In the genomic region with DNA sequence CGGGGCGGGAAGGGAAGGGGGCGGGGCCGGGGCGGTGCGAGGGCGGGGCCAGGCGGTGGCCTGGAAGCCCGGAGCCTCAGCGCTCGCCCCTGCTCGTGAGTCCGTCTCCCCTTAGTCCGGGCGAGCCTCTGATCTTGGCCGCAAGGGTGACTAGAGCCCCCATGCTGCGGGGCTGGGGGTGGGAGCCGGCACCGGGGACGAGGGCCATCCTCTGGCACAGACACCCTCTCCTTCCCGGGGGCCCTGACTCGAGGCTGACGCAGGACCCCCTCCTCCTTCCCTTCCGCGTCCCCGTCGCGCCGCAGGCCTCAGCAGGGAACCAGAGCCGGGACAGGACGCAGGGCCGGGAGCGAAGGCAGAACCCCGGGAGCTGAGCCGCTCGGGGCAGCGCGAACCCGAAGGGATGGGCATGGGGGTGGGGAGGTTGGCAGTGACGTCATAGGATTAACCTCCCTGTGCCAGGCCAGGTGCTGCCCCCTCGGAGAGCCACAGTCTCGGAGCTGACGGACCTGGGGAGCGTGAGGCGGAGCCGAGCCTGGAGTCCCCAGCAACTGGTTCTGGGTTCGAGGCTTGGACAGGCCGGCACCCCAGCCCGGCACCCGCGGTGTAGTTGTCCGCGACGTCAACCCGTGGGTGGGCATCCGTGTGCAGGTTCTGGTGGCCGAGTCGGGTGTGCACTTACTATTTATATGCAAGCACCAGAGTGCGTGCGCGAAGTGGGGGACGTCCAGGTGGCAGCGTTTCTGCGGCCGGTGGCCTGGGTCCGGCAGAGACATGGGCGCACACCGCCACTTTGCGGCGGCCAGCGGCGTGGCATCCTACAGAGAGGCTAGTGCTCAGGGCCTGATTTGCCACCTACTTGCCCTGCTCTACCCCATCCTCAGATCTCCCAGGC, we compare ENCODE assay signal across 2 cellular contexts.
A peak's percentile ranks its signal among the peaks of the same experiment; 100 is the strongest.
TF ChIP-seq lines count a peak whose summit lies in the region.

No MANE protein-coding gene starts in this region.

TF ChIP-seq in HEK293, 187 proteins besides CTCF, POLR2A, EP300 and RAD21 (continued from another document and continues in another):
- TF ChIP-seq, protein P1, sequence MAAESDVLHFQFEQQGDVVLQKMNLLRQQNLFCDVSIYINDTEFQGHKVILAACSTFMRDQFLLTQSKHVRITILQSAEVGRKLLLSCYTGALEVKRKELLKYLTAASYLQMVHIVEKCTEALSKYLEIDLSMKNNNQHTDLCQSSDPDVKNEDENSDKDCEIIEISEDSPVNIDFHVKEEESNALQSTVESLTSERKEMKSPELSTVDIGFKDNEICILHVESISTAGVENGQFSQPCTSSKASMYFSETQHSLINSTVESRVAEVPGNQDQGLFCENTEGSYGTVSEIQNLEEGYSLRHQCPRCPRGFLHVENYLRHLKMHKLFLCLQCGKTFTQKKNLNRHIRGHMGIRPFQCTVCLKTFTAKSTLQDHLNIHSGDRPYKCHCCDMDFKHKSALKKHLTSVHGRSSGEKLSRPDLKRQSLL (tag by site-specific recombination; IDR thresholded peaks at IDR 0.05) = peak; percentile 69
- TF ChIP-seq TRIM28 (IDR thresholded peaks at IDR 0.05; ENCODE audit: borderline replicate concordance, low read length) (no peak), SP7 (tag by site-specific recombination; IDR thresholded peaks at IDR 0.05) (peak; percentile 85), IKZF3 (tag by site-specific recombination; IDR thresholded peaks at IDR 0.05) (peak; percentile 84), ZBTB21 (tag by site-specific recombination; IDR thresholded peaks at IDR 0.05) (peak; percentile 96), ZFP37 (tag by site-specific recombination; IDR thresholded peaks at IDR 0.05) (peak; percentile 73; the same call in 1 of the 2 replicates), PRDM1 (tag by site-specific recombination; IDR thresholded peaks at IDR 0.05) (no peak), ZNF843 (tag by site-specific recombination; IDR thresholded peaks at IDR 0.05) (peak; percentile 49; the same call in 1 of the 2 replicates), ZNF600 (tag by site-specific recombination; IDR thresholded peaks at IDR 0.05) (peak; percentile 99), BCL11B (tag by site-specific recombination; IDR thresholded peaks at IDR 0.05; ENCODE audit: low read depth) (peak; percentile 66), ZNF335 (tag by site-specific recombination; conservative IDR thresholded peaks at IDR 0.05) (peak; percentile 93), EGR2 (tag by site-specific recombination; IDR thresholded peaks at IDR 0.05; ENCODE audit: low read depth) (0 out of 2 replicates have a peak, but pooled peaks have one; percentile 13), MYNN (tag by site-specific recombination; IDR thresholded peaks at IDR 0.05; ENCODE audit: borderline replicate concordance) (no peak; the same call in 1 of the 2 replicates), ZNF830 (tag by site-specific recombination; IDR thresholded peaks at IDR 0.05; ENCODE audit: low read depth) (no peak), ZBTB8A (tag by site-specific recombination; IDR thresholded peaks at IDR 0.05) (peak; percentile 65), ZNF324 (tag by site-specific recombination; IDR thresholded peaks at IDR 0.05) (0 out of 2 replicates have a peak, but pooled peaks have one; percentile 40)
- TF ChIP-seq, protein P2, sequence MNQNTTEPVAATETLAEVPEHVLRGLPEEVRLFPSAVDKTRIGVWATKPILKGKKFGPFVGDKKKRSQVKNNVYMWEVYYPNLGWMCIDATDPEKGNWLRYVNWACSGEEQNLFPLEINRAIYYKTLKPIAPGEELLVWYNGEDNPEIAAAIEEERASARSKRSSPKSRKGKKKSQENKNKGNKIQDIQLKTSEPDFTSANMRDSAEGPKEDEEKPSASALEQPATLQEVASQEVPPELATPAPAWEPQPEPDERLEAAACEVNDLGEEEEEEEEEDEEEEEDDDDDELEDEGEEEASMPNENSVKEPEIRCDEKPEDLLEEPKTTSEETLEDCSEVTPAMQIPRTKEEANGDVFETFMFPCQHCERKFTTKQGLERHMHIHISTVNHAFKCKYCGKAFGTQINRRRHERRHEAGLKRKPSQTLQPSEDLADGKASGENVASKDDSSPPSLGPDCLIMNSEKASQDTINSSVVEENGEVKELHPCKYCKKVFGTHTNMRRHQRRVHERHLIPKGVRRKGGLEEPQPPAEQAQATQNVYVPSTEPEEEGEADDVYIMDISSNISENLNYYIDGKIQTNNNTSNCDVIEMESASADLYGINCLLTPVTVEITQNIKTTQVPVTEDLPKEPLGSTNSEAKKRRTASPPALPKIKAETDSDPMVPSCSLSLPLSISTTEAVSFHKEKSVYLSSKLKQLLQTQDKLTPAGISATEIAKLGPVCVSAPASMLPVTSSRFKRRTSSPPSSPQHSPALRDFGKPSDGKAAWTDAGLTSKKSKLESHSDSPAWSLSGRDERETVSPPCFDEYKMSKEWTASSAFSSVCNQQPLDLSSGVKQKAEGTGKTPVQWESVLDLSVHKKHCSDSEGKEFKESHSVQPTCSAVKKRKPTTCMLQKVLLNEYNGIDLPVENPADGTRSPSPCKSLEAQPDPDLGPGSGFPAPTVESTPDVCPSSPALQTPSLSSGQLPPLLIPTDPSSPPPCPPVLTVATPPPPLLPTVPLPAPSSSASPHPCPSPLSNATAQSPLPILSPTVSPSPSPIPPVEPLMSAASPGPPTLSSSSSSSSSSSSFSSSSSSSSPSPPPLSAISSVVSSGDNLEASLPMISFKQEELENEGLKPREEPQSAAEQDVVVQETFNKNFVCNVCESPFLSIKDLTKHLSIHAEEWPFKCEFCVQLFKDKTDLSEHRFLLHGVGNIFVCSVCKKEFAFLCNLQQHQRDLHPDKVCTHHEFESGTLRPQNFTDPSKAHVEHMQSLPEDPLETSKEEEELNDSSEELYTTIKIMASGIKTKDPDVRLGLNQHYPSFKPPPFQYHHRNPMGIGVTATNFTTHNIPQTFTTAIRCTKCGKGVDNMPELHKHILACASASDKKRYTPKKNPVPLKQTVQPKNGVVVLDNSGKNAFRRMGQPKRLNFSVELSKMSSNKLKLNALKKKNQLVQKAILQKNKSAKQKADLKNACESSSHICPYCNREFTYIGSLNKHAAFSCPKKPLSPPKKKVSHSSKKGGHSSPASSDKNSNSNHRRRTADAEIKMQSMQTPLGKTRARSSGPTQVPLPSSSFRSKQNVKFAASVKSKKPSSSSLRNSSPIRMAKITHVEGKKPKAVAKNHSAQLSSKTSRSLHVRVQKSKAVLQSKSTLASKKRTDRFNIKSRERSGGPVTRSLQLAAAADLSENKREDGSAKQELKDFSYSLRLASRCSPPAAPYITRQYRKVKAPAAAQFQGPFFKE (tag by site-specific recombination; IDR thresholded peaks at IDR 0.05; ENCODE audit: borderline replicate concordance) = peak; percentile 90; the same call in 1 of the 2 replicates
- TF ChIP-seq, protein P3, sequence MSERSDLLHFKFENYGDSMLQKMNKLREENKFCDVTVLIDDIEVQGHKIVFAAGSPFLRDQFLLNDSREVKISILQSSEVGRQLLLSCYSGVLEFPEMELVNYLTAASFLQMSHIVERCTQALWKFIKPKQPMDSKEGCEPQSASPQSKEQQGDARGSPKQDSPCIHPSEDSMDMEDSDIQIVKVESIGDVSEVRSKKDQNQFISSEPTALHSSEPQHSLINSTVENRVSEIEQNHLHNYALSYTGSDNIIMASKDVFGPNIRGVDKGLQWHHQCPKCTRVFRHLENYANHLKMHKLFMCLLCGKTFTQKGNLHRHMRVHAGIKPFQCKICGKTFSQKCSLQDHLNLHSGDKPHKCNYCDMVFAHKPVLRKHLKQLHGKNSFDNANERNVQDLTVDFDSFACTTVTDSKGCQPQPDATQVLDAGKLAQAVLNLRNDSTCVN (tag by site-specific recombination; optimal IDR thresholded peaks at IDR 0.05) = peak; percentile 96

TF ChIP-seq in HepG2, 621 proteins besides CTCF, POLR2A, EP300 and RAD21 (continued from another document and continues in another):
- no peak for TF ChIP-seq AGO1 (IDR thresholded peaks at IDR 0.05; ENCODE audit: low read depth, low read length, poor library complexity, severe bottlenecking)
- TF ChIP-seq, protein P4, sequence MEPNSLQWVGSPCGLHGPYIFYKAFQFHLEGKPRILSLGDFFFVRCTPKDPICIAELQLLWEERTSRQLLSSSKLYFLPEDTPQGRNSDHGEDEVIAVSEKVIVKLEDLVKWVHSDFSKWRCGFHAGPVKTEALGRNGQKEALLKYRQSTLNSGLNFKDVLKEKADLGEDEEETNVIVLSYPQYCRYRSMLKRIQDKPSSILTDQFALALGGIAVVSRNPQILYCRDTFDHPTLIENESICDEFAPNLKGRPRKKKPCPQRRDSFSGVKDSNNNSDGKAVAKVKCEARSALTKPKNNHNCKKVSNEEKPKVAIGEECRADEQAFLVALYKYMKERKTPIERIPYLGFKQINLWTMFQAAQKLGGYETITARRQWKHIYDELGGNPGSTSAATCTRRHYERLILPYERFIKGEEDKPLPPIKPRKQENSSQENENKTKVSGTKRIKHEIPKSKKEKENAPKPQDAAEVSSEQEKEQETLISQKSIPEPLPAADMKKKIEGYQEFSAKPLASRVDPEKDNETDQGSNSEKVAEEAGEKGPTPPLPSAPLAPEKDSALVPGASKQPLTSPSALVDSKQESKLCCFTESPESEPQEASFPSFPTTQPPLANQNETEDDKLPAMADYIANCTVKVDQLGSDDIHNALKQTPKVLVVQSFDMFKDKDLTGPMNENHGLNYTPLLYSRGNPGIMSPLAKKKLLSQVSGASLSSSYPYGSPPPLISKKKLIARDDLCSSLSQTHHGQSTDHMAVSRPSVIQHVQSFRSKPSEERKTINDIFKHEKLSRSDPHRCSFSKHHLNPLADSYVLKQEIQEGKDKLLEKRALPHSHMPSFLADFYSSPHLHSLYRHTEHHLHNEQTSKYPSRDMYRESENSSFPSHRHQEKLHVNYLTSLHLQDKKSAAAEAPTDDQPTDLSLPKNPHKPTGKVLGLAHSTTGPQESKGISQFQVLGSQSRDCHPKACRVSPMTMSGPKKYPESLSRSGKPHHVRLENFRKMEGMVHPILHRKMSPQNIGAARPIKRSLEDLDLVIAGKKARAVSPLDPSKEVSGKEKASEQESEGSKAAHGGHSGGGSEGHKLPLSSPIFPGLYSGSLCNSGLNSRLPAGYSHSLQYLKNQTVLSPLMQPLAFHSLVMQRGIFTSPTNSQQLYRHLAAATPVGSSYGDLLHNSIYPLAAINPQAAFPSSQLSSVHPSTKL (CRISPR knock-in tag; IDR thresholded peaks at IDR 0.05) = peak; percentile 29; the same call in 1 of the 2 replicates
- TF ChIP-seq, protein P5, sequence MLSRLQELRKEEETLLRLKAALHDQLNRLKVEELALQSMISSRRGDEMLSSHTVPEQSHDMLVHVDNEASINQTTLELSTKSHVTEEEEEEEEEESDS (CRISPR knock-in tag; IDR thresholded peaks at IDR 0.05; ENCODE audit: borderline replicate concordance) = no peak
- no peak for TF ChIP-seq ZNF296 (CRISPR knock-in tag; conservative IDR thresholded peaks at IDR 0.05)
- TF ChIP-seq NFKBIZ (CRISPR knock-in tag; IDR thresholded peaks at IDR 0.05) = 0 out of 2 replicates have a peak, but pooled peaks have one; percentile 8
- TF ChIP-seq, protein P6, sequence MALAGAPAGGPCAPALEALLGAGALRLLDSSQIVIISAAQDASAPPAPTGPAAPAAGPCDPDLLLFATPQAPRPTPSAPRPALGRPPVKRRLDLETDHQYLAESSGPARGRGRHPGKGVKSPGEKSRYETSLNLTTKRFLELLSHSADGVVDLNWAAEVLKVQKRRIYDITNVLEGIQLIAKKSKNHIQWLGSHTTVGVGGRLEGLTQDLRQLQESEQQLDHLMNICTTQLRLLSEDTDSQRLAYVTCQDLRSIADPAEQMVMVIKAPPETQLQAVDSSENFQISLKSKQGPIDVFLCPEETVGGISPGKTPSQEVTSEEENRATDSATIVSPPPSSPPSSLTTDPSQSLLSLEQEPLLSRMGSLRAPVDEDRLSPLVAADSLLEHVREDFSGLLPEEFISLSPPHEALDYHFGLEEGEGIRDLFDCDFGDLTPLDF (CRISPR knock-in tag; IDR thresholded peaks at IDR 0.05) = no peak
- TF ChIP-seq, protein P7, sequence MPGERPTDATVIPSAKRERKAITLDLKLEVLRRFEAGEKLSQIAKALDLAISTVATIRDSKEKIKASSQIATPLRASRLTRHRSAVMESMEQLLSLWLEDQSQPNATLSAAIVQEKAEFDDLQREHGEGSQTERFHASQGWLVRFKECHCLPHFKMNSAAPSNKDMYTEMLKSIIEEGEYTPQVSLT (CRISPR knock-in tag; IDR thresholded peaks at IDR 0.05; ENCODE audit: borderline replicate concordance, low read depth) = no peak
- TF ChIP-seq NPAS2 (CRISPR knock-in tag; IDR thresholded peaks at IDR 0.05; ENCODE audit: borderline replicate concordance) = no peak
- TF ChIP-seq CHD2 (IDR thresholded peaks at IDR 0.05; ENCODE audit: low read depth, low read length) = no peak
- TF ChIP-seq ZMYM3 (CRISPR knock-in tag; IDR thresholded peaks at IDR 0.05) = peak; percentile 65
- TF ChIP-seq MYNN (CRISPR knock-in tag; IDR thresholded peaks at IDR 0.05; ENCODE audit: low read depth) = no peak
- TF ChIP-seq SMC3 (IDR thresholded peaks at IDR 0.05; ENCODE audit: low read length) = peak; percentile 1; the same call in 1 of the 2 replicates
- TF ChIP-seq, protein P8, sequence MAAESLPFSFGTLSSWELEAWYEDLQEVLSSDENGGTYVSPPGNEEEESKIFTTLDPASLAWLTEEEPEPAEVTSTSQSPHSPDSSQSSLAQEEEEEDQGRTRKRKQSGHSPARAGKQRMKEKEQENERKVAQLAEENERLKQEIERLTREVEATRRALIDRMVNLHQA (CRISPR knock-in tag; IDR thresholded peaks at IDR 0.05) = no peak
- peak; percentile 70; the same call in 1 of the 2 replicates for TF ChIP-seq ZNF619 (CRISPR knock-in tag; IDR thresholded peaks at IDR 0.05)
- peak; percentile 20 for TF ChIP-seq FOSL2 (CRISPR knock-in tag; IDR thresholded peaks at IDR 0.05)
- no peak; the same call in 1 of the 2 replicates for TF ChIP-seq SMAD1 (CRISPR knock-in tag; IDR thresholded peaks at IDR 0.05; ENCODE audit: borderline replicate concordance, low read depth)
- 0 out of 2 replicates have a peak, but pooled peaks have one; percentile 47 for TF ChIP-seq ZNF724P (CRISPR knock-in tag; IDR thresholded peaks at IDR 0.05; ENCODE audit: borderline replicate concordance)
- TF ChIP-seq TBX2 (CRISPR knock-in tag; IDR thresholded peaks at IDR 0.05; ENCODE audit: borderline replicate concordance) = peak; percentile 64
- TF ChIP-seq ZNF713 (CRISPR knock-in tag; IDR thresholded peaks at IDR 0.05) = no peak
- no peak for TF ChIP-seq WIZ (CRISPR knock-in tag; IDR thresholded peaks at IDR 0.05)
- TF ChIP-seq, protein P9, sequence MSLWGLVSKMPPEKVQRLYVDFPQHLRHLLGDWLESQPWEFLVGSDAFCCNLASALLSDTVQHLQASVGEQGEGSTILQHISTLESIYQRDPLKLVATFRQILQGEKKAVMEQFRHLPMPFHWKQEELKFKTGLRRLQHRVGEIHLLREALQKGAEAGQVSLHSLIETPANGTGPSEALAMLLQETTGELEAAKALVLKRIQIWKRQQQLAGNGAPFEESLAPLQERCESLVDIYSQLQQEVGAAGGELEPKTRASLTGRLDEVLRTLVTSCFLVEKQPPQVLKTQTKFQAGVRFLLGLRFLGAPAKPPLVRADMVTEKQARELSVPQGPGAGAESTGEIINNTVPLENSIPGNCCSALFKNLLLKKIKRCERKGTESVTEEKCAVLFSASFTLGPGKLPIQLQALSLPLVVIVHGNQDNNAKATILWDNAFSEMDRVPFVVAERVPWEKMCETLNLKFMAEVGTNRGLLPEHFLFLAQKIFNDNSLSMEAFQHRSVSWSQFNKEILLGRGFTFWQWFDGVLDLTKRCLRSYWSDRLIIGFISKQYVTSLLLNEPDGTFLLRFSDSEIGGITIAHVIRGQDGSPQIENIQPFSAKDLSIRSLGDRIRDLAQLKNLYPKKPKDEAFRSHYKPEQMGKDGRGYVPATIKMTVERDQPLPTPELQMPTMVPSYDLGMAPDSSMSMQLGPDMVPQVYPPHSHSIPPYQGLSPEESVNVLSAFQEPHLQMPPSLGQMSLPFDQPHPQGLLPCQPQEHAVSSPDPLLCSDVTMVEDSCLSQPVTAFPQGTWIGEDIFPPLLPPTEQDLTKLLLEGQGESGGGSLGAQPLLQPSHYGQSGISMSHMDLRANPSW (CRISPR knock-in tag; IDR thresholded peaks at IDR 0.05; ENCODE audit: borderline replicate concordance) = no peak
- TF ChIP-seq IKZF1 (IDR thresholded peaks at IDR 0.05) = no peak
- no peak for TF ChIP-seq GLI4 (CRISPR knock-in tag; IDR thresholded peaks at IDR 0.05; ENCODE audit: borderline replicate concordance)
- peak; percentile 84; the same call in 1 of the 2 replicates for TF ChIP-seq ADNP (CRISPR knock-in tag; IDR thresholded peaks at IDR 0.05)
- TF ChIP-seq ZNF670 (CRISPR knock-in tag; IDR thresholded peaks at IDR 0.05; ENCODE audit: borderline replicate concordance) = peak; percentile 76; the same call in 1 of the 2 replicates
